Comparison of ENCODE assay signal across 1 cellular context in genomic region chr1:91768120-91768519, GRCh38.
TF ChIP-seq lines count a peak whose summit lies in the region.

No MANE protein-coding gene starts in this region.

TF ChIP-seq in HepG2, 621 proteins besides CTCF, POLR2A, EP300 and RAD21 (continued from another document):
- TF ChIP-seq ZNF614 (CRISPR knock-in tag; IDR thresholded peaks at IDR 0.05; ENCODE audit: borderline replicate concordance) (no peak), ZNF503 (CRISPR knock-in tag; IDR thresholded peaks at IDR 0.05) (no peak), AGO2 (optimal IDR thresholded peaks at IDR 0.05; ENCODE audit: low read depth, low read length) (peak; percentile 55), ZNF740 (CRISPR knock-in tag; IDR thresholded peaks at IDR 0.05) (no peak)
